8 cellular contexts compared by ENCODE assay signal in the genomic region with DNA sequence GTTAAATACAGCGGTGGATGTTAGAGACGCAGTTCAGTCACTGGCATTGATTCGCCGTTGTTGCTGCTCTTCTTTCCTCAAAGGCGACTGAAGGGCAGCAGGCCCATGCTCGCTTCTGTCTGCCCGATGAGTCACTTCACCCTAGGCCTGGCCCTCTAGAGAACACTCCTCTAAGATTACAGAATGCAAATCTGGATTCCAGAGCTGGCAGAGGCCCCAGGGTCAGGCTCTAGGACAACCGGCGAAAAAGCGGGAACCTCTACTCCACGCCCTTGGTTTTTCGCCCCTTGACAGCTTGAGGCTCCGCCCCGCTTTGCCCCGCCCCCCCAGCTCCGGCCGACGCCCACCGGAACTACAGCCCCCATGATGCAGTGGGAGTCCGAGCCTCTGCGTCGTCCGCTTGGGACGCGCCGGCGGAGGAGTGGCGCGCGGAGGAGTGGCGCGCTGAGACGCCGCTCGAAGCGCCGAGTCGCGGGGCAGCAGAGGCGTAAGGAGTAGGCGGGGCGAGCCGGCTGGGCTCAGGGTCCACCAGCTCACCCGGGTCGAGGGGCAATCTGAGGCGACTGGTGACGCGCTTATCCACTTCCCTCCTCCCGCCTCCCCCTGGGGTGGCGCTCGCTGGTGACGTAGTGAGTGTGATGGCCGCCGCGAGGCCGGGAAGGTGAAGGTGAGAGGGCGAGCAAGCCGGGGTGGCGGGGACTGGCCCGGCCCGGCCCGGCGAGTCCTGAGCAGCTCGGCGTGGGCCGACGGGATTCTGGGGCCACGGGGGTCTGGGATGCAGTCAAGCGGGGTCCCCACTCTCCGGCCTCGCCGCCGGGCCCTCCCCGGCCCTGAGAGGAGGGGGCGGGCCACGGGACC. TPM values are rescaled to one million over a fixed set of nuclear protein-coding genes. Genes with fewer than 3 reads are reported as not detected.
DNase-seq lines count a peak whose midpoint lies in the region; ATAC-seq, FAIRE-seq and TF ChIP-seq lines count a peak whose summit lies in the region.

TSS of gene MFN2 (plus strand) at position 627 of the 858 bp plus-strand sequence. CDS start 8,725 bp downstream, outside the sequence.

- H3K27ac ChIP-seq in smooth muscle cell (ENCODE audit: low read depth), result peak within 1 kb of the TSS; percentile 98

- ATAC-seq in GM18907 (IDR thresholded peaks at IDR 0.05; ENCODE audit: unreplicated experiment) (peak; percentile 87), HG03159 (IDR thresholded peaks at IDR 0.05; ENCODE audit: unreplicated experiment) (peak; percentile 90)

- DNase-seq in AG04449 (ENCODE audit: low read depth, low spot score) (peak; percentile 64), NCI-H2227 treated with DMSO at 0.1 percent for 48 hours (lab: John Stamatoyannopoulos, UW) (peak; percentile 96), bronchial epithelial cell (ENCODE audit: low read depth) (peak; percentile 95), iPS-NIHi11 (ENCODE audit: low spot score) (peak; percentile 99), smooth muscle cell (lab: John Stamatoyannopoulos, UW; ENCODE audit: unreplicated experiment) (peak; percentile 99)

- H4K20me1 ChIP-seq in smooth muscle cell (ENCODE audit: low read depth), result peaks cover 30% of the 10 kb centered on the region

- CTCF ChIA-PET in AG04449 (lab: Yijun Ruan, JAX), result interaction anchor here (0.8 to 1.2 kb wide), 2 partner anchors 12 to 51 kb away, joined by 3 read pairs; no protein-coding TSS in a partner anchor

- H3K4me3 ChIP-seq in AG04449 (ENCODE audit: low read depth, low read length) (peak within 1 kb of the TSS; percentile 94), WI38 (ENCODE audit: low read depth, low read length) (peak within 1 kb of the TSS; percentile 97), bronchial epithelial cell (ENCODE audit: low read depth, low read length) (peak within 1 kb of the TSS; percentile 83), smooth muscle cell (peak within 1 kb of the TSS; percentile 78)

- peaks cover 18% of the 10 kb centered on the region for H3F3A ChIP-seq in smooth muscle cell (ENCODE audit: low read depth)

- POLR2A ChIA-PET in AG04449 (lab: Yijun Ruan, JAX), result interaction anchor here (0.7 to 6.2 kb wide), 8 partner anchors 19 to 99 kb away, joined by 3 to 46 read pairs (median 4); partner anchors contain the start of genes MIIP and PLOD1

- WGBS in smooth muscle cell (ENCODE audit: low lambda C conversion rate), result 2% methylated on average over 52 of the region's 76 CpGs

- peaks cover 5% of the 10 kb centered on the region for H3K4me1 ChIP-seq in smooth muscle cell (ENCODE audit: low read depth)

- no peak for FAIRE-seq in bronchial epithelial cell (lab: Jason Lieb, UNC)

- H3K36me3 ChIP-seq in bronchial epithelial cell (ENCODE audit: control insufficient read depth, insufficient read depth, low read length) (peaks cover 16% of the 10 kb centered on the region), smooth muscle cell (ENCODE audit: low read depth) (no peaks in the 10 kb centered on the region)

- no peaks in the 10 kb centered on the region for H3K9me3 ChIP-seq in smooth muscle cell (replicated peaks; ENCODE audit: low read depth)

- no peak for TF ChIP-seq CTCF in AG04449 (IDR thresholded peaks at IDR 0.05; ENCODE audit: insufficient read depth, low read length, missing control alignments)
- no peak for TF ChIP-seq CTCF in WI38 (IDR thresholded peaks at IDR 0.05; ENCODE audit: low read depth, low read length)
- TF ChIP-seq CTCF in bronchial epithelial cell (IDR thresholded peaks at IDR 0.05; ENCODE audit: insufficient read depth, low read length, severe bottlenecking), result no peak
- TF ChIP-seq CTCF in smooth muscle cell (IDR thresholded peaks at IDR 0.05; ENCODE audit: borderline replicate concordance, insufficient read depth, poor library complexity, severe bottlenecking), result no peak

- peak within 1 kb of the TSS; percentile 49 for H2AFZ ChIP-seq in smooth muscle cell (ENCODE audit: low read depth)

- peak within 1 kb of the TSS; percentile 95 for H3K9ac ChIP-seq in smooth muscle cell (ENCODE audit: low read depth)

- H3K27me3 ChIP-seq in bronchial epithelial cell (ENCODE audit: control insufficient read depth, insufficient read depth, low read length) (no peaks in the 10 kb centered on the region), smooth muscle cell (ENCODE audit: low read depth) (no peaks in the 10 kb centered on the region)

- peaks cover 33% of the 10 kb centered on the region for H3K79me2 ChIP-seq in smooth muscle cell (ENCODE audit: low read depth)

- peak within 1 kb of the TSS; percentile 95 for H3K4me2 ChIP-seq in smooth muscle cell

RNA-seq across cellular contexts. Expression of gene MFN2, which starts in this region (rescaled TPM):
- 75.3 and 83.0 TPM in 2 replicates for total RNA-seq in bronchial epithelial cell
- 30.0 and 34.2 TPM in 2 replicates for total RNA-seq in smooth muscle cell
- 39.7 and 42.8 TPM in 2 replicates for polyA plus RNA-seq in smooth muscle cell

Comparison
In these comparisons a context has a peak if more than half of its experiments do, and no peak if none do; other contexts are left out.
1. Peak in every context shown above with its lines: DNase-seq, ATAC-seq, H3K4me3 ChIP-seq and H3K27ac ChIP-seq.